8 cellular contexts compared by ENCODE assay signal in genomic region chr14:67583711-67584644, GRCh38. TPM values are rescaled to one million over a fixed set of nuclear protein-coding genes. Genes with fewer than 3 reads are reported as not detected.
A peak's percentile ranks its signal among the peaks of the same experiment; 100 is the strongest.
DNase-seq lines count a peak whose midpoint lies in the region; ATAC-seq, FAIRE-seq and TF ChIP-seq lines count a peak whose summit lies in the region.

No MANE protein-coding gene starts in this region.

- H3K27ac Mint-ChIP-seq in T-cell, result no peak overlapping the region
- H3K27ac Mint-ChIP-seq in naive B cell, result no peak overlapping the region

- H3K4me3 Mint-ChIP-seq in T-cell (no peak overlapping the region), naive B cell (no peak overlapping the region)

- TF ChIP-seq CTCF in AG09319 (IDR thresholded peaks at IDR 0.05; ENCODE audit: low read depth, low read length) (peak; percentile 71), epithelial cell of esophagus (IDR thresholded peaks at IDR 0.05; ENCODE audit: insufficient read depth, low read depth, low read length, missing control alignments) (peak; percentile 80)

- no peaks in the 10 kb centered on the region for H3K27me3 Mint-ChIP-seq in T-cell
- no peaks in the 10 kb centered on the region for H3K27me3 Mint-ChIP-seq in naive B cell

- H3K4me3 ChIP-seq in epithelial cell of esophagus (ENCODE audit: low read length), result no peak overlapping the region

- H3K4me1 Mint-ChIP-seq in T-cell (no peaks in the 10 kb centered on the region), naive B cell (peaks cover 7 to 13% (median 9%) of the 10 kb centered on the region in 3 donors)

- peak; percentile 88 for FAIRE-seq in G401.6 (lab: Jason Lieb, UNC)

- POLR2A ChIA-PET in T-cell (lab: Charles Lee), result interaction anchor here in 1 of 2 donors (1.1 kb wide), 1 partner anchor 85 kb away, joined by 3 read pairs; no protein-coding TSS in a partner anchor

- ATAC-seq in T-cell (replicated peaks in 1 of 4) (peak; percentile 52 to 73 (median 64)), naive B cell (ENCODE audit: low read depth in 2 of 2) (peak; percentile 89 to 95), HG03108 (IDR thresholded peaks at IDR 0.05; ENCODE audit: unreplicated experiment) (no peak), GM21526 (IDR thresholded peaks at IDR 0.05; ENCODE audit: low FRiP score, unreplicated experiment) (no peak)

- no peak for DNase-seq in AG09319 (ENCODE audit: extremely low read depth, low read depth)
- DNase-seq in HuH-7.5 (ENCODE audit: low spot score), result peak; percentile 75
- DNase-seq in T-cell, result peak in 10 of 34 experiments; percentile 10 to 33 (median 18)
- peak; percentile 57 for DNase-seq in epithelial cell of esophagus (ENCODE audit: low read depth)
- peak; percentile 53 for DNase-seq in naive B cell

- CTCF ChIA-PET in T-cell (lab: Charles Lee), result interaction anchor here (0.6 to 3.0 kb wide), 10 partner anchors 16 to 137 kb away, joined by 3 to 29 read pairs (median 6); partner anchors contain the start of gene PIGH (in 1 of the 2)

- H3K9me3 Mint-ChIP-seq in T-cell (no peaks in the 10 kb centered on the region), naive B cell (no peaks in the 10 kb centered on the region)

- peaks cover 12% of the 10 kb centered on the region for H3K36me3 Mint-ChIP-seq in T-cell
- no peaks in the 10 kb centered on the region for H3K36me3 Mint-ChIP-seq in naive B cell

RNA-seq across cellular contexts. Expression of gene PIGH, which starts 16.1 kb away (rescaled TPM):
- 10 to 100 TPM; 28.7 to 46.8 (median 35.1) TPM for total RNA-seq in T-cell
- 10 to 100 TPM; 26.2 to 48.4 (median 38.6) TPM for polyA plus RNA-seq in naive B cell (ENCODE audit: low read depth in 6 of 6)

RNA-seq across cellular contexts. Expression of gene ARG2, which starts 35.7 kb away (rescaled TPM):
- 1 to 10 TPM in 3 of 5 donors, under 1 TPM in 2; 0.62 to 2.6 (median 1.1) TPM for total RNA-seq in T-cell
- 1 to 10 TPM in 3 of 6 donors, under 1 TPM in 2, not detected in 1; 0.70 to 1.4 (median 1.1) TPM for polyA plus RNA-seq in naive B cell (ENCODE audit: low read depth in 6 of 6)

RNA-seq across cellular contexts. Expression of gene PLEKHH1, which starts 50.9 kb away (rescaled TPM):
- total RNA-seq in T-cell, result 1 to 10 TPM in 1 of 5 donors, under 1 TPM in 4; 0.20 to 1.0 (median 0.58) TPM
- polyA plus RNA-seq in naive B cell (ENCODE audit: low read depth in 6 of 6), result under 1 TPM in 2 of 6 donors, not detected in 4; 0.13 to 0.28 TPM

Comparison
In these comparisons a context has a peak if more than half of its experiments do, and no peak if none do; other contexts are left out.
1. ATAC-seq: peak in T-cell (4 of 4) and naive B cell (2 of 2); none in HG03108 (single experiment) and GM21526 (single experiment).